Comparison of ENCODE assay signal across 8 cellular contexts in the genomic region with DNA sequence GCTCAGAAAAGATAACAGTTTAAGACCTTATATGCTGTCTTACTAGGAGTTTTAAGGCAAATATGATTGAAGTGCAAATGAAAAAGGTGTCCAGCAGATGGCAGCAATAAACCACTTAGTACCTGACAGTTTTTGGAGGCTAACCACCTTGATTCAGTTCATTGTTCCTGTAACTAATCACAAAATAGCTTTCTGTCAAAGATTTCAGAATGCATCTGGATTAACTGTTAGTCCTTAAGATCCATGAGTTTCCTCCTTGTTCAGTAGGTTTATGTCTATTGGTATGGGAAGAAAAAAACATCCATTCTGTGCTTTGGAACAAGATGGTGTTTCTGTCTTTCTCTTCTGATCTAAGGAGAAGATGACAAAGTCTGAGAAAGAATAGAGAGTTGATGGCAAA. TPM values are rescaled to one million over a fixed set of nuclear protein-coding genes. Genes with fewer than 3 reads are reported as not detected.
DNase-seq lines count a peak whose midpoint lies in the region; ATAC-seq, FAIRE-seq and TF ChIP-seq lines count a peak whose summit lies in the region.

No MANE protein-coding gene starts in this region.

- H3K27ac Mint-ChIP-seq in HFFc6: no peak overlapping the region; the same call in 1 of the 2 replicates
- H3K27ac Mint-ChIP-seq in activated T-helper 17 cell treated with anti-CD3 and anti-CD28 coated beads, Interleukin-2, amount 50 U/mL, for 72 hours: no peak overlapping the region

- H3K4me2 ChIP-seq in DND-41 (ENCODE audit: insufficient read depth, low read length) (no peak overlapping the region), hepatocyte (no peak overlapping the region)

- H3K4me1 ChIP-seq in DND-41 (ENCODE audit: insufficient read depth, low read length): no peaks in the 10 kb centered on the region
- H3K4me1 ChIP-seq in hepatocyte (ENCODE audit: insufficient read depth): no peaks in the 10 kb centered on the region

- no peaks in the 10 kb centered on the region for H3K9me2 ChIP-seq in hepatocyte (replicated peaks; ENCODE audit: insufficient read depth)

- peak; percentile 47 for DNase-seq in DND-41
- DNase-seq in HFFc6: peak; percentile 40
- DNase-seq in NCI-H226: peak; percentile 17
- peak; percentile 73 for DNase-seq in hepatocyte (ENCODE audit: low spot score)
- peak; percentile 6 to 28 (median 16) for DNase-seq in stimulated activated CD4-positive, alpha-beta T cell treated with anti-CD3 and anti-CD28 coated beads, Interleukin-1b, Interleukin-23, amount 100 ng/mL, for 24 hours (ENCODE audit: low read depth in 4 of 4, low spot score in 1 of 4)

- H3K27ac ChIP-seq in DND-41 (ENCODE audit: low read length): no peak overlapping the region
- H3K27ac ChIP-seq in hepatocyte: no peak overlapping the region

- H3K79me2 ChIP-seq in DND-41 (ENCODE audit: insufficient read depth, low read length) (peaks cover 28% of the 10 kb centered on the region), hepatocyte (peaks cover 53% of the 10 kb centered on the region)

- H3K27me3 ChIP-seq in DND-41 (ENCODE audit: insufficient read depth, low read length, poor library complexity) (no peaks in the 10 kb centered on the region), hepatocyte (no peaks in the 10 kb centered on the region)

- H3K27me3 Mint-ChIP-seq in HFFc6 (ENCODE audit: insufficient read depth): no peaks in the 10 kb centered on the region
- H3K27me3 Mint-ChIP-seq in activated T-helper 17 cell treated with anti-CD3 and anti-CD28 coated beads, Interleukin-2, amount 50 U/mL, for 72 hours: no peaks in the 10 kb centered on the region

- no peak overlapping the region for H3K4me3 Mint-ChIP-seq in HFFc6
- H3K4me3 Mint-ChIP-seq in activated T-helper 17 cell treated with anti-CD3 and anti-CD28 coated beads, Interleukin-2, amount 50 U/mL, for 72 hours: no peak overlapping the region

- H3K9me3 Mint-ChIP-seq in HFFc6: no peaks in the 10 kb centered on the region
- no peaks in the 10 kb centered on the region for H3K9me3 Mint-ChIP-seq in activated T-helper 17 cell treated with anti-CD3 and anti-CD28 coated beads, Interleukin-2, amount 50 U/mL, for 72 hours

- H3K36me3 Mint-ChIP-seq in HFFc6 (ENCODE audit: low read depth): peaks cover 5% of the 10 kb centered on the region
- peaks cover 96% of the 10 kb centered on the region for H3K36me3 Mint-ChIP-seq in activated T-helper 17 cell treated with anti-CD3 and anti-CD28 coated beads, Interleukin-2, amount 50 U/mL, for 72 hours (ENCODE audit: low read depth)

- H3K36me3 ChIP-seq in DND-41 (ENCODE audit: insufficient read depth, low read length): peaks cover 30% of the 10 kb centered on the region
- H3K36me3 ChIP-seq in hepatocyte (replicated peaks; ENCODE audit: insufficient read depth, low read depth): no peaks in the 10 kb centered on the region

- peak; percentile 94 for FAIRE-seq in A204.1 (lab: Jason Lieb, UNC)

- H4K20me1 ChIP-seq in DND-41 (ENCODE audit: insufficient read depth, low read length): peaks cover 5% of the 10 kb centered on the region; the same call in 1 of the 2 replicates
- peaks cover 7% of the 10 kb centered on the region for H4K20me1 ChIP-seq in hepatocyte (ENCODE audit: insufficient read depth, poor library complexity, severe bottlenecking)

- peak; percentile 79 for TF ChIP-seq CTCF in DND-41 (IDR thresholded peaks at IDR 0.05; ENCODE audit: borderline replicate concordance, extremely low read depth, low read length, poor library complexity, severe bottlenecking)
- peak; percentile 90 for TF ChIP-seq CTCF in HFFc6 (IDR thresholded peaks at IDR 0.05)
- peak; percentile 77 for TF ChIP-seq CTCF in hepatocyte (IDR thresholded peaks at IDR 0.05; ENCODE audit: poor library complexity)

- H3K4me1 Mint-ChIP-seq in HFFc6 (ENCODE audit: low read depth): peaks cover 5% of the 10 kb centered on the region; the same call in 1 of the 2 replicates
- peaks cover 30% of the 10 kb centered on the region for H3K4me1 Mint-ChIP-seq in activated T-helper 17 cell treated with anti-CD3 and anti-CD28 coated beads, Interleukin-2, amount 50 U/mL, for 72 hours

- no peak overlapping the region for H3K9ac ChIP-seq in DND-41 (ENCODE audit: low read depth, low read length)

- H3K9me3 ChIP-seq in DND-41 (ENCODE audit: insufficient read depth, low read length, severe bottlenecking): no peaks in the 10 kb centered on the region
- H3K9me3 ChIP-seq in hepatocyte (ENCODE audit: low read depth): no peaks in the 10 kb centered on the region

- H2AFZ ChIP-seq in DND-41 (ENCODE audit: low read depth, low read length) (no peak overlapping the region), hepatocyte (no peak overlapping the region)

- no peak overlapping the region for H3K4me3 ChIP-seq in DND-41 (ENCODE audit: low read depth in 1 of 2, low read length in 2 of 2)
- H3K4me3 ChIP-seq in hepatocyte: no peak overlapping the region

- peak; percentile 68; the same call in 2 of the 3 replicates for ATAC-seq in DND-41 (ENCODE audit: insufficient read depth, low read depth)
- peak; percentile 61 for ATAC-seq in activated T-helper 17 cell treated with anti-CD3 and anti-CD28 coated beads, Interleukin-2, amount 50 U/mL, for 72 hours (replicated peaks)
- ATAC-seq in GM19467 (IDR thresholded peaks at IDR 0.05; ENCODE audit: unreplicated experiment): no peak

RNA-seq across cellular contexts. Expression of gene CCSER2, which starts 46.6 kb away (rescaled TPM):
- total RNA-seq in HFFc6 (2021; fragmentation: NEBNext Ultra II Directional; extraction: Animal tissue kit (Norgen Biotek cat#: 25700)): 10 to 100 TPM; 36.1 to 46.9 (median 43.0) TPM
- 100 to 1,000 TPM in 1 of 2 donors, 10 to 100 TPM in 1; 47.5 to 107 TPM for total RNA-seq in activated T-helper 17 cell treated with anti-CD3 and anti-CD28 coated beads, Interleukin-2, amount 50 U/mL, for 72 hours
- total RNA-seq in hepatocyte: 36.5 and 41.1 TPM in 2 replicates
- 28.7 and 39.7 TPM in 2 replicates for polyA plus RNA-seq in hepatocyte

Comparison
In these comparisons a context has a peak if more than half of its experiments do, and no peak if none do; other contexts are left out.
1. DNase-seq: peak in every context shown above with its lines; median percentile 73 in hepatocyte; 47 in DND-41; 40 in HFFc6; 17 in NCI-H226; 16 in stimulated activated CD4-positive, alpha-beta T cell treated with anti-CD3 and anti-CD28 coated beads, Interleukin-1b, Interleukin-23, amount 100 ng/mL, for 24 hours.